Comparison of ENCODE assay signal across 13 cellular contexts in the genomic region with DNA sequence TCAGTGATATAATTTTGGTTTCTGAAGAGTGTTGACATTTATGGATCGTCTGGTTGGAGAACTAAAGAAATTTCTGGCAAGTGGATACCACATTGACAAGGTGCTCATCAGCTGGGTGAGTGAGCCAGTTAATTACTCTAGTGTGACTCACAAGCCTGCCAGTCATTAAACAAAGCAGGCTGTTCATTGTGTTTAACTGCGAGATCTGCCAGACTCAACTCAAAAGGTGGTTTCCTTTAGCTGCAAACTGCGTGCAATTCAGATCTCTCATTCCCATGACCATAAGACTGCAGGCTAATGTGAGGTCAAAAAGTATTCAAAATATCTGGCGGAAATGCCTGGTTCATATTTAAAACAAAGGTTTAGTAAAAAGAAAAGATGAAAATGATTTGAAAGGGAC. TPM values are rescaled to one million over a fixed set of nuclear protein-coding genes. Genes with fewer than 3 reads are reported as not detected.
A peak's percentile ranks its signal among the peaks of the same experiment; 100 is the strongest.
DNase-seq lines count a peak whose midpoint lies in the region; ATAC-seq, FAIRE-seq and TF ChIP-seq lines count a peak whose summit lies in the region.
"Had no signal": no experiment of that assay in that cellular context is flagged by ENCODE, and none has a peak within 500 bp of the region (broad histone marks: within the 10 kb centered on the region; RNA-seq: fewer than 3 reads in every experiment).

No MANE protein-coding gene starts in this region.

- no peaks in the 10 kb centered on the region for H3K27me3 ChIP-seq in astrocyte (ENCODE audit: insufficient read depth, low read length)
- H3K27me3 ChIP-seq in mesenchymal stem cell (ENCODE audit: control insufficient read depth in 1 of 2, insufficient read depth in 1 of 2, low read length in 2 of 2): peaks cover 8 to 15% of the 10 kb centered on the region in 2 experiments
- H3K27me3 ChIP-seq: tibial artery had no signal

- H3K27me3 Mint-ChIP-seq in astrocyte (ENCODE audit: low read depth, unreplicated experiment): peaks cover 14% of the 10 kb centered on the region

- H4K8ac ChIP-seq in mesenchymal stem cell (ENCODE audit: low read length): no peak overlapping the region

- H3K4me3 ChIP-seq in astrocyte (ENCODE audit: insufficient read depth, low read depth, low read length): no peak overlapping the region
- H3K4me3 ChIP-seq in mesenchymal stem cell (ENCODE audit: insufficient read depth in 1 of 2, low read depth in 1 of 2, low read length in 2 of 2): no peak overlapping the region
- H3K4me3 ChIP-seq: tibial artery had no signal

- H3K9ac ChIP-seq in astrocyte (ENCODE audit: low read length) (no peak overlapping the region), mesenchymal stem cell (ENCODE audit: low read length) (no peak overlapping the region)

- no peak overlapping the region for H2BK15ac ChIP-seq in mesenchymal stem cell (ENCODE audit: low read depth, poor library complexity, severe bottlenecking)

- H3K9me3 ChIP-seq in astrocyte (ENCODE audit: insufficient read depth, low read depth, low read length): no peaks in the 10 kb centered on the region
- no peaks in the 10 kb centered on the region for H3K9me3 ChIP-seq in mesenchymal stem cell (ENCODE audit: control insufficient read depth, low read length)
- H3K9me3 ChIP-seq: tibial artery had no signal

- H3K27ac Mint-ChIP-seq in astrocyte (ENCODE audit: unreplicated experiment): no peak overlapping the region

- no peak for TF ChIP-seq POLR2A in GM12892 (IDR thresholded peaks at IDR 0.05; ENCODE audit: low read depth, low read length)

- no peak overlapping the region for H3K18ac ChIP-seq in mesenchymal stem cell (ENCODE audit: low read depth in 1 of 2, low read length in 2 of 2)

- no peak overlapping the region for H3K23ac ChIP-seq in mesenchymal stem cell (ENCODE audit: low read length in 2 of 2)

- no peak overlapping the region for H2BK120ac ChIP-seq in mesenchymal stem cell (ENCODE audit: low read depth, low read length)

- H3K27ac ChIP-seq in astrocyte (ENCODE audit: low read depth, low read length) (no peak overlapping the region), mesenchymal stem cell (ENCODE audit: low read length, poor library complexity, severe bottlenecking) (no peak overlapping the region)
- H3K27ac ChIP-seq: tibial artery had no signal

- H3K79me2 ChIP-seq in astrocyte (ENCODE audit: insufficient read depth, low read length): no peaks in the 10 kb centered on the region

- no peaks in the 10 kb centered on the region for H3K36me3 ChIP-seq in astrocyte (ENCODE audit: insufficient read depth, low read length)
- no peaks in the 10 kb centered on the region for H3K36me3 ChIP-seq in mesenchymal stem cell (ENCODE audit: control insufficient read depth in 1 of 2, insufficient read depth in 2 of 2, low read depth in 1 of 2, low read length in 2 of 2)
- H3K36me3 ChIP-seq: tibial artery had no signal

- no peaks in the 10 kb centered on the region for H4K20me1 ChIP-seq in astrocyte (ENCODE audit: insufficient read depth, low read length)

- H3K36me3 Mint-ChIP-seq in astrocyte (ENCODE audit: low read depth, unreplicated experiment): no peaks in the 10 kb centered on the region

- H3K14ac ChIP-seq in mesenchymal stem cell (ENCODE audit: low read length in 2 of 2): no peak overlapping the region

- H3K4ac ChIP-seq in mesenchymal stem cell (ENCODE audit: low read depth in 1 of 2, low read length in 2 of 2): no peak overlapping the region

- FAIRE-seq in astrocyte (lab: Jason Lieb, UNC): no peak
- no peak for FAIRE-seq in GM12892 (lab: Jason Lieb, UNC)
- FAIRE-seq: A204.1, GM18507 had no signal

- DNase-seq in NCI-H1417 (lab: John Stamatoyannopoulos, UW) (peak in 2 of 3 experiments; percentile 37 to 83), NCI-H1417 treated with DMSO at 0.1 percent for 48 hours (lab: John Stamatoyannopoulos, UW) (no peak), astrocyte (ENCODE audit: low read depth) (peak; percentile 90), mesenchymal stem cell (no peak), GM12892 (ENCODE audit: insufficient read length) (no peak)
- DNase-seq: midbrain, tibial artery had no signal

- H3K79me1 ChIP-seq in mesenchymal stem cell (replicated peaks; ENCODE audit: low read length, poor library complexity, severe bottlenecking): no peaks in the 10 kb centered on the region

- H2BK12ac ChIP-seq in mesenchymal stem cell (ENCODE audit: low read length in 2 of 2): no peak overlapping the region

- peaks cover 11% of the 10 kb centered on the region for H3K4me1 Mint-ChIP-seq in astrocyte (ENCODE audit: low read depth, unreplicated experiment)

- H3K4me3 Mint-ChIP-seq in astrocyte (ENCODE audit: unreplicated experiment): no peak overlapping the region

- H2AFZ ChIP-seq in astrocyte (ENCODE audit: low read depth, low read length) (no peak overlapping the region), mesenchymal stem cell (ENCODE audit: low read depth, low read length) (peak overlapping the region; percentile 10)

- peaks cover 13% of the 10 kb centered on the region for H3K4me1 ChIP-seq in astrocyte (ENCODE audit: insufficient read depth, low read length)
- no peaks in the 10 kb centered on the region for H3K4me1 ChIP-seq in mesenchymal stem cell (ENCODE audit: control insufficient read depth, insufficient read depth, low read depth, low read length)
- H3K4me1 ChIP-seq: tibial artery had no signal

- H2AK5ac ChIP-seq in mesenchymal stem cell (ENCODE audit: low read length, severe bottlenecking): no peak overlapping the region

- peak; percentile 75 for ATAC-seq in HG02870 (IDR thresholded peaks at IDR 0.05; ENCODE audit: unreplicated experiment)
- no peak for ATAC-seq in GM19467 (IDR thresholded peaks at IDR 0.05; ENCODE audit: unreplicated experiment)
- no peak for ATAC-seq in HG03139 (IDR thresholded peaks at IDR 0.05; ENCODE audit: unreplicated experiment)

- H3K9me3 Mint-ChIP-seq in astrocyte (ENCODE audit: unreplicated experiment): no peaks in the 10 kb centered on the region

- no peak overlapping the region for H4K91ac ChIP-seq in mesenchymal stem cell (ENCODE audit: low read length)

- TF ChIP-seq CTCF in astrocyte (IDR thresholded peaks at IDR 0.05; ENCODE audit: insufficient read depth, low read depth, low read length): no peak

- H3K4me2 ChIP-seq in astrocyte (ENCODE audit: low read length) (peak overlapping the region; percentile 34), mesenchymal stem cell (ENCODE audit: low read length, poor library complexity, severe bottlenecking) (no peak overlapping the region)

- WGBS in mesenchymal stem cell: 24% methylated on average over 3 of the region's 4 CpGs

- H2BK5ac ChIP-seq in mesenchymal stem cell (ENCODE audit: low read depth, low read length, poor library complexity, severe bottlenecking): no peak overlapping the region

RNA-seq across cellular contexts. Expression of gene IYD, which starts 32.5 kb away (rescaled TPM):
- not detected in 2 replicates for total RNA-seq in astrocyte
- not detected for polyA plus RNA-seq in mesenchymal stem cell (2013, experiment 1 of 2)
- not detected for polyA plus RNA-seq in mesenchymal stem cell (2013, experiment 2 of 2)
- not detected for polyA plus RNA-seq in GM12892 (2012; ENCODE audit: missing spikeins)
- total RNA-seq: T-helper 1 cell treated with Interleukin-12 subunit alpha and Interleukin-12 subunit beta and Interleukin-4 antibody, amounts not matched to agents 30 ng/mL and 1 ng/mL, for 36 hours had no signal

Comparison
In these comparisons a context has a peak if more than half of its experiments do, and no peak if none do; other contexts are left out.
1. DNase-seq: peak in NCI-H1417 (2 of 3) and astrocyte (single experiment); none in NCI-H1417 treated with DMSO at 0.1 percent for 48 hours (single experiment), mesenchymal stem cell (single experiment) and GM12892 (single experiment).